ENCODE assay signal across 1 cellular context in the genomic region with DNA sequence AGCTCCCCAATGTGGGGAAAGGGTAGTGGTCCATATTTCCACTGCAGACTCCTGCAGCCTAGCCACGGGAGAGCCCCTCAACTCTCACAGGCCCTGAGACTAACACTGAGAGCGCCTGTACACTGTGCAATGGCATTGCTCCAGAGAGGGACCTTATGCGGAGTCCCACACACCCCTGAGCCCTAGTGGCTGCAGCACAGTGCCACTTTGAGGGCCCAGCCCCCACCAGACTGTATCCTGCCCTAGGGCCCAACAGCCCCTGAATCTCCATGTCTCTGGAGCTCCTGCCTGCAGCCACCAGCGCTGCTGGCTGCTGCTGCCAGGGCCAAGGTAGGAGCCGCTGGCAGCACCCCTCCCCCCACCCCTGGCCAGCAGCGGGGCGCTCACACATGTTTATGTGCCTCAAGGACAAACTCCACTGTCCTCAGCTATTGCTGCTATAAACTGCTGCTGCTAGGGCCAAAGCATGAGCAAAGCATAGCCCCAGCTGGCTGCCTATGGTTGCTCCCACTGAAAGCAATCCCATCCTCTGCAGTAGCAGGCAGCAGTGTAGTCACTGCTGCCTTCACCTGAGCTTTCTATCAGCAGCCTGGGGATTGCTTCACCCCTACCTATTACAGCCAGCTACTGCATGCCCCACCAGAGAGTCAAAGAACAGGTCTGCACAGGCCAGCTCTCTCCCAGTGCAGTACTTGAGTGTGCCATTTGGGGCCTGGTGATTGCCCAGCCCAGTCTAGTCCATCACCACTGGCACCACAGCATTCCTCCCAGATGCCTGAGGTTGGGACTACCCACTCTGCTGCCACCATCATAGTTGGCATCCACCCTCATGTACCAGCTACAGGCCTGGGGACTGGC.
TF ChIP-seq lines count a peak whose summit lies in the region.

No MANE protein-coding gene starts in this region.

TF ChIP-seq in GM23338, 12 proteins besides CTCF, POLR2A, EP300 and RAD21 (continued from another document):
- TF ChIP-seq, protein P1, sequence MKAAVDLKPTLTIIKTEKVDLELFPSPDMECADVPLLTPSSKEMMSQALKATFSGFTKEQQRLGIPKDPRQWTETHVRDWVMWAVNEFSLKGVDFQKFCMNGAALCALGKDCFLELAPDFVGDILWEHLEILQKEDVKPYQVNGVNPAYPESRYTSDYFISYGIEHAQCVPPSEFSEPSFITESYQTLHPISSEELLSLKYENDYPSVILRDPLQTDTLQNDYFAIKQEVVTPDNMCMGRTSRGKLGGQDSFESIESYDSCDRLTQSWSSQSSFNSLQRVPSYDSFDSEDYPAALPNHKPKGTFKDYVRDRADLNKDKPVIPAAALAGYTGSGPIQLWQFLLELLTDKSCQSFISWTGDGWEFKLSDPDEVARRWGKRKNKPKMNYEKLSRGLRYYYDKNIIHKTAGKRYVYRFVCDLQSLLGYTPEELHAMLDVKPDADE (IDR thresholded peaks at IDR 0.05): no peak
- TF ChIP-seq CREB1 (CRISPR knock-in tag; IDR thresholded peaks at IDR 0.05; ENCODE audit: low read depth): no peak
- TF ChIP-seq ZNF114 (CRISPR knock-in tag; IDR thresholded peaks at IDR 0.05): no peak
- no peak for TF ChIP-seq EZH2 (IDR thresholded peaks at IDR 0.05; ENCODE audit: low read depth, unreplicated experiment)
- no peak for TF ChIP-seq REST (IDR thresholded peaks at IDR 0.05; ENCODE audit: unreplicated experiment)
- TF ChIP-seq STAT1 (IDR thresholded peaks at IDR 0.05; ENCODE audit: unreplicated experiment): no peak
- TF ChIP-seq, protein P2, sequence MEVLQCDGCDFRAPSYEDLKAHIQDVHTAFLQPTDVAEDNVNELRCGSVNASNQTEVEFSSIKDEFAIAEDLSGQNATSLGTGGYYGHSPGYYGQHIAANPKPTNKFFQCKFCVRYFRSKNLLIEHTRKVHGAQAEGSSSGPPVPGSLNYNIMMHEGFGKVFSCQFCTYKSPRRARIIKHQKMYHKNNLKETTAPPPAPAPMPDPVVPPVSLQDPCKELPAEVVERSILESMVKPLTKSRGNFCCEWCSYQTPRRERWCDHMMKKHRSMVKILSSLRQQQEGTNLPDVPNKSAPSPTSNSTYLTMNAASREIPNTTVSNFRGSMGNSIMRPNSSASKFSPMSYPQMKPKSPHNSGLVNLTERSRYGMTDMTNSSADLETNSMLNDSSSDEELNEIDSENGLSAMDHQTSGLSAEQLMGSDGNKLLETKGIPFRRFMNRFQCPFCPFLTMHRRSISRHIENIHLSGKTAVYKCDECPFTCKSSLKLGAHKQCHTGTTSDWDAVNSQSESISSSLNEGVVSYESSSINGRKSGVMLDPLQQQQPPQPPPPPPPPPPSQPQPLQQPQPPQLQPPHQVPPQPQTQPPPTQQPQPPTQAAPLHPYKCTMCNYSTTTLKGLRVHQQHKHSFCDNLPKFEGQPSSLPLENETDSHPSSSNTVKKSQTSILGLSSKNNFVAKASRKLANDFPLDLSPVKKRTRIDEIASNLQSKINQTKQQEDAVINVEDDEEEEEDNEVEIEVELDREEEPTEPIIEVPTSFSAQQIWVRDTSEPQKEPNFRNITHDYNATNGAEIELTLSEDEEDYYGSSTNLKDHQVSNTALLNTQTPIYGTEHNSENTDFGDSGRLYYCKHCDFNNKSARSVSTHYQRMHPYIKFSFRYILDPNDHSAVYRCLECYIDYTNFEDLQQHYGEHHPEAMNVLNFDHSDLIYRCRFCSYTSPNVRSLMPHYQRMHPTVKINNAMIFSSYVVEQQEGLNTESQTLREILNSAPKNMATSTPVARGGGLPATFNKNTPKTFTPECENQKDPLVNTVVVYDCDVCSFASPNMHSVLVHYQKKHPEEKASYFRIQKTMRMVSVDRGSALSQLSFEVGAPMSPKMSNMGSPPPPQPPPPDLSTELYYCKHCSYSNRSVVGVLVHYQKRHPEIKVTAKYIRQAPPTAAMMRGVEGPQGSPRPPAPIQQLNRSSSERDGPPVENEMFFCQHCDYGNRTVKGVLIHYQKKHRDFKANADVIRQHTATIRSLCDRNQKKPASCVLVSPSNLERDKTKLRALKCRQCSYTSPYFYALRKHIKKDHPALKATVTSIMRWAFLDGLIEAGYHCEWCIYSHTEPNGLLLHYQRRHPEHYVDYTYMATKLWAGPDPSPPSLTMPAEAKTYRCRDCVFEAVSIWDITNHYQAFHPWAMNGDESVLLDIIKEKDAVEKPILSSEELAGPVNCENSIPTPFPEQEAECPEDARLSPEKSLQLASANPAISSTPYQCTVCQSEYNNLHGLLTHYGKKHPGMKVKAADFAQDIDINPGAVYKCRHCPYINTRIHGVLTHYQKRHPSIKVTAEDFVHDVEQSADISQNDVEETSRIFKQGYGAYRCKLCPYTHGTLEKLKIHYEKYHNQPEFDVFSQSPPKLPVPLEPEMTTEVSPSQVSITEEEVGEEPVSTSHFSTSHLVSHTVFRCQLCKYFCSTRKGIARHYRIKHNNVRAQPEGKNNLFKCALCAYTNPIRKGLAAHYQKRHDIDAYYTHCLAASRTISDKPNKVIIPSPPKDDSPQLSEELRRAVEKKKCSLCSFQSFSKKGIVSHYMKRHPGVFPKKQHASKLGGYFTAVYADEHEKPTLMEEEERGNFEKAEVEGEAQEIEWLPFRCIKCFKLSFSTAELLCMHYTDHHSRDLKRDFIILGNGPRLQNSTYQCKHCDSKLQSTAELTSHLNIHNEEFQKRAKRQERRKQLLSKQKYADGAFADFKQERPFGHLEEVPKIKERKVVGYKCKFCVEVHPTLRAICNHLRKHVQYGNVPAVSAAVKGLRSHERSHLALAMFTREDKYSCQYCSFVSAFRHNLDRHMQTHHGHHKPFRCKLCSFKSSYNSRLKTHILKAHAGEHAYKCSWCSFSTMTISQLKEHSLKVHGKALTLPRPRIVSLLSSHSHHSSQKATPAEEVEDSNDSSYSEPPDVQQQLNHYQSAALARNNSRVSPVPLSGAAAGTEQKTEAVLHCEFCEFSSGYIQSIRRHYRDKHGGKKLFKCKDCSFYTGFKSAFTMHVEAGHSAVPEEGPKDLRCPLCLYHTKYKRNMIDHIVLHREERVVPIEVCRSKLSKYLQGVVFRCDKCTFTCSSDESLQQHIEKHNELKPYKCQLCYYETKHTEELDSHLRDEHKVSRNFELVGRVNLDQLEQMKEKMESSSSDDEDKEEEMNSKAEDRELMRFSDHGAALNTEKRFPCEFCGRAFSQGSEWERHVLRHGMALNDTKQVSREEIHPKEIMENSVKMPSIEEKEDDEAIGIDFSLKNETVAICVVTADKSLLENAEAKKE (CRISPR knock-in tag; IDR thresholded peaks at IDR 0.05): no peak
TF ChIP-seq in GM23338: peak in this region for 0.
